Comparison of ENCODE assay signal across 8 cellular contexts in genomic region chr5:134370871-134371833, GRCh38. TPM values are rescaled to one million over a fixed set of nuclear protein-coding genes. Genes with fewer than 3 reads are reported as not detected.
A peak's percentile ranks its signal among the peaks of the same experiment; 100 is the strongest.
DNase-seq lines count a peak whose midpoint lies in the region; ATAC-seq, FAIRE-seq and TF ChIP-seq lines count a peak whose summit lies in the region.

Gene UBE2B (plus strand): TSS chr5:134371569. CDS start chr5:134371596, 27 bp downstream.

- peak; percentile 90 for FAIRE-seq in colon (lab: Jason Lieb, UNC)

- H3K36me3 ChIP-seq in BE2C, result peaks cover 19% of the 10 kb centered on the region

- no peaks in the 10 kb centered on the region; the same call in 1 of the 2 replicates for H3K4me1 ChIP-seq in BE2C

- peak; percentile 76 for ATAC-seq in HG03460 (IDR thresholded peaks at IDR 0.05; ENCODE audit: unreplicated experiment)

- no peaks in the 10 kb centered on the region for H3K27me3 ChIP-seq in BE2C

- H3K9me3 ChIP-seq in BE2C, result no peaks in the 10 kb centered on the region

- no peak for TF ChIP-seq CTCF in BE2C (IDR thresholded peaks at IDR 0.05; ENCODE audit: low read depth, low read length)

- H3K4me3 ChIP-seq in BE2C (ENCODE audit: low read depth, low read length), result peak within 1 kb of the TSS; percentile 80

- peak; percentile 98 for DNase-seq in BE2C
- peak; percentile 83 for DNase-seq in GM19240 (ENCODE audit: insufficient read length, low spot score)
- DNase-seq in NCI-H526 (lab: John Stamatoyannopoulos, UW), result peak; percentile 95 to 97
- peak; percentile 98 for DNase-seq in activated CD4-positive, alpha-beta T cell treated with anti-CD3 and anti-CD28 coated beads for 48 hours
- peak; percentile 97 for DNase-seq in kidney glomerular epithelial cell (lab: John Stamatoyannopoulos, UW)
- peak; percentile 92 to 96 for DNase-seq in stimulated activated CD4-positive, alpha-beta T cell treated with anti-CD3 and anti-CD28 coated beads, Interleukin-1b, Interleukin-23, amount 100 ng/mL, for 1 hour (ENCODE audit: low read depth in 2 of 2)

RNA-seq across cellular contexts. Expression of gene UBE2B, which starts in this region (rescaled TPM):
- 69.4 TPM for polyA plus RNA-seq in BE2C (2012; ENCODE audit: insufficient read depth, insufficient read length, low read depth)

Comparison
In these comparisons a context has a peak if more than half of its experiments do, and no peak if none do; other contexts are left out.
1. Peak in every context shown above with its lines: DNase-seq, ATAC-seq and H3K4me3 ChIP-seq.